In the genomic region with DNA sequence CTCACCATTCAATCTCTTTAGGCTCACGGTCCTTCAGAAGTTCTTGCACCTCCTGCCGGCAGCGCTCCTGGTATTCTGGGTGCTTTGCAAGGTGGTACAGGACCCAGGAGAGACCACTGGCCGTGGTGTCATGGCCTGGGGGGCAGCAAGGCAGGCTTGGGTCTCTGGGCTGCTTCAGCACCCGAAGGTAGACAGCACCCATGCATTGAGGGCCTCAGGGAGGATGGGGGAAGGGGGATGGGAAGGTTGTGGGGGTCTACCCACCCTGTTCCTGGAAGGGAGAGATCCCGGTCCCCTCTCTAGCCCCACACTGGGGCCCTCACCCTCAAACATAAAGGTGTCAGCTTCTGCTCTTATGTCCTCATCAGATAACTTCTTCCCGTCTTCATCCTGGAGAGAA, we compare ENCODE assay signal across 2 cellular contexts. TPM values are rescaled to one million over a fixed set of nuclear protein-coding genes. Genes with fewer than 3 reads are reported as not detected.
"Had no signal": no experiment of that assay in that cellular context is flagged by ENCODE, and none has a peak within 500 bp of the region (broad histone marks: within the 10 kb centered on the region; RNA-seq: fewer than 3 reads in every experiment).

No MANE protein-coding gene starts in this region.

- H3K4me3 ChIP-seq: GM12878 had no signal

- DNase-seq: GF-D8 had no signal

RNA-seq across cellular contexts. Expression of gene CYP4F11, which starts 48.4 kb away (rescaled TPM):
- total RNA-seq: GM12878 had no signal
